Comparison of ENCODE assay signal across 8 cellular contexts in genomic region chr12:57454566-57455373, GRCh38. TPM values are rescaled to one million over a fixed set of nuclear protein-coding genes. Genes with fewer than 3 reads are reported as not detected.
A peak's percentile ranks its signal among the peaks of the same experiment; 100 is the strongest.
DNase-seq lines count a peak whose midpoint lies in the region; ATAC-seq, FAIRE-seq and TF ChIP-seq lines count a peak whose summit lies in the region.

Gene INHBE (plus strand): TSS chr12:57455307. CDS start chr12:57455537, 230 bp downstream.

- peaks cover 48% of the 10 kb centered on the region for H3K4me1 ChIP-seq in Karpas-422 (ENCODE audit: low read length)
- peaks cover 88% of the 10 kb centered on the region for H3K4me1 ChIP-seq in HepG2 (ENCODE audit: insufficient read depth, low read length)

- H2AFZ ChIP-seq in Karpas-422 (ENCODE audit: low read length) (peak within 1 kb of the TSS; percentile 59; the same call in 1 of the 2 replicates), HepG2 (ENCODE audit: low read length) (no peak within 1 kb of the TSS)

- no peaks in the 10 kb centered on the region for H3K9me2 ChIP-seq in Karpas-422 (replicated peaks; ENCODE audit: insufficient read depth, low read length)

- POLR2A ChIA-PET in activated B cell treated with CpG ODN at 0.5 μM for 24 hours (lab: Charles Lee) (interaction anchor here (0.6 to 1.0 kb wide), 4 partner anchors 22 to 1304 kb away, joined by 3 to 4 read pairs (median 4); partner anchors contain the start of genes EEF1AKMT3 and METTL1), HepG2 (lab: Yijun Ruan, JAX) (interaction anchor here (0.7 to 6.4 kb wide), 21 partner anchors 21 to 1233 kb away, joined by 3 to 99 read pairs (median 5); partner anchors contain the start of genes DCTN2, DDIT3, INHBC and LRP1)

- BruUV-seq in HepG2 (replicated peaks; lab: Mats Ljungman, UMichigan) = no TSS peak

- H3K36me3 Mint-ChIP-seq in activated B cell treated with CpG ODN at 0.5 μM for 24 hours (ENCODE audit: low read depth) = peaks cover 8% of the 10 kb centered on the region

- TF ChIP-seq RAD21 in HepG2 (CRISPR knock-in tag; IDR thresholded peaks at IDR 0.05) = 0 out of 2 replicates have a peak, but pooled peaks have one; percentile 23

- peak; percentile 61 to 83 for TF ChIP-seq EP300 in HepG2 (IDR thresholded peaks at IDR 0.05; ENCODE audit: low read depth in 2 of 2, low read length in 2 of 2)
- peak; percentile 61 for TF ChIP-seq EP300 in HepG2 (CRISPR knock-in tag; IDR thresholded peaks at IDR 0.05; ENCODE audit: borderline replicate concordance)

- H3K4me2 ChIP-seq in Karpas-422 (ENCODE audit: low read depth, low read length, poor library complexity, severe bottlenecking) (peak within 1 kb of the TSS; percentile 70), HepG2 (ENCODE audit: low read depth, low read length) (peak within 1 kb of the TSS; percentile 99)

- DNase-seq in DMS79 (lab: John Stamatoyannopoulos, UW) = peak; percentile 59
- peak; percentile 77 for DNase-seq in Karpas-422
- no peak for DNase-seq in activated B cell treated with CpG ODN at 0.5 μM for 24 hours
- DNase-seq in HepG2 (ENCODE audit: low spot score) = peak; percentile 92
- DNase-seq in GM19238 (ENCODE audit: insufficient read length, low spot score) = no peak

- in situ Hi-C loops in HepG2 (cut with HindIII; ENCODE audit: extremely low pct_ligation_motif_present, low pct_unique_long_range_greater_than_20kb) = loop anchor here (5.0 kb wide), 2 partner anchors 147 to 192 kb away; no protein-coding TSS in a partner anchor

- H3K4me1 Mint-ChIP-seq in activated B cell treated with CpG ODN at 0.5 μM for 24 hours = peaks cover 29% of the 10 kb centered on the region

- intact Hi-C loops in activated B cell treated with CpG ODN at 0.5 μM for 24 hours (cut with micrococcal nuclease) (loop anchor here (5.0 to 10.0 kb wide), 2 partner anchors 288 to 330 kb away; partner anchors contain the start of gene LRP1), HepG2 (cut with micrococcal nuclease; ENCODE audit: unreplicated experiment) (loop anchor here (5.0 to 10.0 kb wide), 2 partner anchors 192 to 700 kb away; partner anchors contain the start of gene PRIM1)

- no peaks in the 10 kb centered on the region for H3K9me3 ChIP-seq in Karpas-422 (ENCODE audit: low read length)
- no peaks in the 10 kb centered on the region for H3K9me3 ChIP-seq in HepG2 (ENCODE audit: low read length)

- peak; percentile 97 for FAIRE-seq in HepG2 (lab: Jason Lieb, UNC)

- peak within 1 kb of the TSS; percentile 76 for H3K4me3 Mint-ChIP-seq in activated B cell treated with CpG ODN at 0.5 μM for 24 hours

- H3K27ac ChIP-seq in Karpas-422 (ENCODE audit: low read length) (peak within 1 kb of the TSS; percentile 82), HepG2 (ENCODE audit: extremely low read length, insufficient read depth, low read length) (peak within 1 kb of the TSS; percentile 98)

- H3K27ac Mint-ChIP-seq in activated B cell treated with CpG ODN at 0.5 μM for 24 hours = peak within 1 kb of the TSS; percentile 57

- H3K9ac ChIP-seq in Karpas-422 (ENCODE audit: low read length) (peak within 1 kb of the TSS; percentile 75), HepG2 (ENCODE audit: insufficient read depth, low read depth, low read length) (peak within 1 kb of the TSS; percentile 80)

- TF ChIP-seq CTCF in activated B cell treated with CpG ODN at 0.5 μM for 24 hours (IDR thresholded peaks at IDR 0.05) (no peak), HepG2 (CRISPR knock-in tag; IDR thresholded peaks at IDR 0.05) (peak; percentile 23)

- 3% methylated on average over 8 of the region's 10 CpGs for WGBS in HepG2 (ENCODE audit: low lambda C conversion rate)

- peak in 1 of 2 experiments; percentile 58; a peak in 2 of 4 replicates for TF ChIP-seq POLR2A in HepG2 (IDR thresholded peaks at IDR 0.05; ENCODE audit: insufficient read depth in 1 of 2, low read depth in 2 of 2, low read length in 2 of 2)

- no peaks in the 10 kb centered on the region for H3K36me3 ChIP-seq in Karpas-422 (ENCODE audit: insufficient read depth, low read length)
- no peaks in the 10 kb centered on the region for H3K36me3 ChIP-seq in HepG2 (replicated peaks in 1 of 2; ENCODE audit: control insufficient read depth in 1 of 2, insufficient read depth in 2 of 2, low read length in 2 of 2)

- no peaks in the 10 kb centered on the region for H4K20me1 ChIP-seq in Karpas-422 (ENCODE audit: insufficient read depth, low read depth, low read length)
- H4K20me1 ChIP-seq in HepG2 (ENCODE audit: insufficient read depth, low read length) = no peaks in the 10 kb centered on the region

- no peak for ATAC-seq in activated B cell treated with CpG ODN at 0.5 μM for 24 hours (ENCODE audit: low read depth)
- peak; percentile 73 for ATAC-seq in HepG2
- ATAC-seq in GM21723 (IDR thresholded peaks at IDR 0.05; ENCODE audit: unreplicated experiment) = no peak
- ATAC-seq in GM19452 (IDR thresholded peaks at IDR 0.05; ENCODE audit: unreplicated experiment) = no peak
- ATAC-seq in HG02571 (IDR thresholded peaks at IDR 0.05; ENCODE audit: unreplicated experiment) = no peak

- H3K79me2 ChIP-seq in Karpas-422 (ENCODE audit: low read length) (no peaks in the 10 kb centered on the region), HepG2 (ENCODE audit: insufficient read depth, low read length) (peaks cover 15% of the 10 kb centered on the region)

- no peaks in the 10 kb centered on the region for H3K9me3 Mint-ChIP-seq in activated B cell treated with CpG ODN at 0.5 μM for 24 hours

- H3K4me3 ChIP-seq in Karpas-422 (ENCODE audit: low read length) (peak within 1 kb of the TSS; percentile 71), HepG2 (replicated peaks in 1 of 3; ENCODE audit: insufficient read depth in 1 of 3, low read depth in 2 of 3, low read length in 3 of 3) (peak within 1 kb of the TSS; percentile 62 to 83 (median 66))

- H3K27me3 ChIP-seq in Karpas-422 (ENCODE audit: low read length) (no peaks in the 10 kb centered on the region), HepG2 (ENCODE audit: control insufficient read depth in 1 of 2, insufficient read depth in 2 of 2, low read length in 2 of 2) (no peaks in the 10 kb centered on the region; a peak in 1 of 5 replicates)

- CTCF ChIA-PET in activated B cell treated with CpG ODN at 0.5 μM for 24 hours (lab: Charles Lee) (interaction anchor here (0.9 to 5.4 kb wide), 11 partner anchors 21 to 331 kb away, joined by 3 to 67 read pairs (median 3); partner anchors contain the start of gene INHBC), HepG2 (lab: Yijun Ruan, JAX; ENCODE audit: low intra/inter-chr PET ratio, low total read pairs) (interaction anchor here (0.8 to 6.1 kb wide), 2 partner anchors 147 to 190 kb away, joined by 3 to 66 read pairs; no protein-coding TSS in a partner anchor)

- no peaks in the 10 kb centered on the region for H3K27me3 Mint-ChIP-seq in activated B cell treated with CpG ODN at 0.5 μM for 24 hours

TF ChIP-seq in HepG2, 621 proteins besides CTCF, POLR2A, EP300 and RAD21 (continues in another document):
- TF ChIP-seq ZNF441 (CRISPR knock-in tag; IDR thresholded peaks at IDR 0.05; ENCODE audit: borderline replicate concordance) = 0 out of 2 replicates have a peak, but pooled peaks have one; percentile 33
- TF ChIP-seq TP53 (CRISPR knock-in tag; conservative IDR thresholded peaks at IDR 0.05) = no peak
- TF ChIP-seq ELF3 (CRISPR knock-in tag; IDR thresholded peaks at IDR 0.05) = peak; percentile 52; the same call in 1 of the 2 replicates
- TF ChIP-seq RFX3 (CRISPR knock-in tag; IDR thresholded peaks at IDR 0.05) = no peak
- peak; percentile 90 for TF ChIP-seq MEF2D (CRISPR knock-in tag; IDR thresholded peaks at IDR 0.05)
- no peak for TF ChIP-seq ZNF136 (CRISPR knock-in tag; IDR thresholded peaks at IDR 0.05; ENCODE audit: low read depth)
- peak; percentile 76 for TF ChIP-seq UBTF (CRISPR knock-in tag; IDR thresholded peaks at IDR 0.05)

RNA-seq across cellular contexts. Expression of gene INHBE, which starts in this region (rescaled TPM):
- 14.3 and 17.9 TPM in 2 replicates for total RNA-seq in Karpas-422 (2014; rRNA removed; shearing (Covaris generic); ENCODE audit: low replicate concordance)
- total RNA-seq in activated B cell treated with CpG ODN at 0.5 μM for 24 hours = 0.07 and 0.29 TPM in 2 replicates
- total RNA-seq in HepG2 (2016; rRNA removed; fragmentation: Illumina TruSeq; extraction: Trizol) = 6.8 and 17.0 TPM in 2 replicates
- 1.4 and 1.9 TPM in 2 replicates for total RNA-seq in HepG2 (2016; cell fraction: cytosol; rRNA removed; fragmentation: Illumina TruSeq; extraction: Trizol; ENCODE audit: low read depth)
- total RNA-seq in HepG2 (2016; cell fraction: insoluble cytoplasmic fraction; rRNA removed; fragmentation: Illumina TruSeq; extraction: Trizol) = 8.0 and 15.5 TPM in 2 replicates
- 3.2 and 3.3 TPM in 2 replicates for total RNA-seq in HepG2 (2016; cell fraction: membrane; rRNA removed; fragmentation: Illumina TruSeq; extraction: Trizol)
- 11.2 and 13.1 TPM in 2 replicates for total RNA-seq in HepG2 (2016; cell fraction: nucleus; rRNA removed; fragmentation: Illumina TruSeq; extraction: Trizol)
- polyA plus RNA-seq in HepG2 (2011; rRNA removed) = 32.0 and 55.8 TPM in 2 replicates
- polyA plus RNA-seq in HepG2 (2011; cell fraction: cytosol; rRNA removed) = 39.2 and 45.0 TPM in 2 replicates
- 12.5 and 25.8 TPM in 2 replicates for polyA plus RNA-seq in HepG2 (2011; cell fraction: nucleus; rRNA removed)
- polyA plus RNA-seq in HepG2 (2012) = 16.9 and 62.2 TPM in 2 replicates
- polyA plus RNA-seq in HepG2 (2016; cell fraction: cytosol; fragmentation: Illumina TruSeq; extraction: Trizol; ENCODE audit: low read depth) = 0.90 and 1.2 TPM in 2 replicates
- polyA plus RNA-seq in HepG2 (2016; cell fraction: insoluble cytoplasmic fraction; fragmentation: Illumina TruSeq; extraction: Trizol; ENCODE audit: low read depth) = 6.5 and 7.6 TPM in 2 replicates
- 1.8 and 2.0 TPM in 2 replicates for polyA plus RNA-seq in HepG2 (2016; cell fraction: membrane; fragmentation: Illumina TruSeq; extraction: Trizol; ENCODE audit: low read depth)
- 16.9 and 17.1 TPM in 2 replicates for polyA plus RNA-seq in HepG2 (2016; cell fraction: nucleus; fragmentation: Illumina TruSeq; extraction: Trizol; ENCODE audit: insufficient read depth, low read depth)
- polyA minus RNA-seq in HepG2 (2011; rRNA and poly(A)+ RNA removed; ENCODE audit: low replicate concordance) = 0.51 and 61.0 TPM in 2 replicates
- polyA minus RNA-seq in HepG2 (2011; cell fraction: cytosol; rRNA and poly(A)+ RNA removed) = 21.0 and 26.6 TPM in 2 replicates
- polyA minus RNA-seq in HepG2 (2011; cell fraction: nucleus; rRNA and poly(A)+ RNA removed) = 7.1 and 11.4 TPM in 2 replicates

Comparison
In these comparisons a context has a peak if more than half of its experiments do, and no peak if none do; other contexts are left out.
1. DNase-seq: peak in DMS79 (single experiment), Karpas-422 (single experiment) and HepG2 (single experiment); none in activated B cell treated with CpG ODN at 0.5 μM for 24 hours (single experiment) and GM19238 (single experiment).